Comparison of ENCODE assay signal across 3 cellular contexts in the genomic region with DNA sequence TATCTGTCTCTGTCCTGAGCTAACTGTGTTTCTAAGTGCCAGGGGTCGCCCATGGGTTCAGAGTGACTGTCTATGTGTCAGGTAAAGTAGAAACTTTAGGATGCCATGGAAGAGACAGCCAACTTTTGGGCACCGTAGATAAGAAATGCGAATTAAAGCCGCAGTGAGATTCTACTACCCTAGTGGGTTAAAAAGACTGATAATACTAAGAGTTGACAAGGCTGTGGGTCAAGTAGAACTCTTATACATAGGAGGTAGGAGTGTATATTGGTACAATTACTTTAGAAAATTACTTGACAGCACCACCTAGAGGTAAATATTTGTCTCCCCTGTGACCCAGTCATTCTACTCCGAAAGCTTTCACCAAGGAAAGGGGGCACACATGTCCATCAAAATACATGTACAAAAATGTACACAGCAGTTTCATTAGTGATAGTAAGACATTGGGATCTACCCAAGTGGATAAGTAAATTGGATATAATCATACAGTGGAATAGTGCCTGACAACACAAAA.
TF ChIP-seq lines count a peak whose summit lies in the region.

No MANE protein-coding gene starts in this region.

TF ChIP-seq in SK-N-SH, 30 proteins besides CTCF, POLR2A, EP300 and RAD21 (continued from another document):
- TF ChIP-seq, protein P1, sequence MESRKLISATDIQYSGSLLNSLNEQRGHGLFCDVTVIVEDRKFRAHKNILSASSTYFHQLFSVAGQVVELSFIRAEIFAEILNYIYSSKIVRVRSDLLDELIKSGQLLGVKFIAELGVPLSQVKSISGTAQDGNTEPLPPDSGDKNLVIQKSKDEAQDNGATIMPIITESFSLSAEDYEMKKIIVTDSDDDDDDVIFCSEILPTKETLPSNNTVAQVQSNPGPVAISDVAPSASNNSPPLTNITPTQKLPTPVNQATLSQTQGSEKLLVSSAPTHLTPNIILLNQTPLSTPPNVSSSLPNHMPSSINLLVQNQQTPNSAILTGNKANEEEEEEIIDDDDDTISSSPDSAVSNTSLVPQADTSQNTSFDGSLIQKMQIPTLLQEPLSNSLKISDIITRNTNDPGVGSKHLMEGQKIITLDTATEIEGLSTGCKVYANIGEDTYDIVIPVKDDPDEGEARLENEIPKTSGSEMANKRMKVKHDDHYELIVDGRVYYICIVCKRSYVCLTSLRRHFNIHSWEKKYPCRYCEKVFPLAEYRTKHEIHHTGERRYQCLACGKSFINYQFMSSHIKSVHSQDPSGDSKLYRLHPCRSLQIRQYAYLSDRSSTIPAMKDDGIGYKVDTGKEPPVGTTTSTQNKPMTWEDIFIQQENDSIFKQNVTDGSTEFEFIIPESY (IDR thresholded peaks at IDR 0.05; ENCODE audit: borderline replicate concordance, low read depth) = no peak
- TF ChIP-seq, protein P2, sequence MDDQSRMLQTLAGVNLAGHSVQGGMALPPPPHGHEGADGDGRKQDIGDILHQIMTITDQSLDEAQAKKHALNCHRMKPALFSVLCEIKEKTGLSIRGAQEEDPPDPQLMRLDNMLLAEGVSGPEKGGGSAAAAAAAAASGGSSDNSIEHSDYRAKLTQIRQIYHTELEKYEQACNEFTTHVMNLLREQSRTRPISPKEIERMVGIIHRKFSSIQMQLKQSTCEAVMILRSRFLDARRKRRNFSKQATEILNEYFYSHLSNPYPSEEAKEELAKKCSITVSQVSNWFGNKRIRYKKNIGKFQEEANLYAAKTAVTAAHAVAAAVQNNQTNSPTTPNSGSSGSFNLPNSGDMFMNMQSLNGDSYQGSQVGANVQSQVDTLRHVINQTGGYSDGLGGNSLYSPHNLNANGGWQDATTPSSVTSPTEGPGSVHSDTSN (IDR thresholded peaks at IDR 0.05) = no peak
- TF ChIP-seq NRF1 (IDR thresholded peaks at IDR 0.05; ENCODE audit: low read depth, low read length) (no peak), EZH2phosphoT487 (IDR thresholded peaks at IDR 0.05; ENCODE audit: borderline replicate concordance, low read depth) (no peak), GATA2 (CRISPR knock-in tag; IDR thresholded peaks at IDR 0.05) (no peak), YY1 (IDR thresholded peaks at IDR 0.05; ENCODE audit: low read depth) (no peak), MEF2A (IDR thresholded peaks at IDR 0.05; ENCODE audit: borderline replicate concordance, low read depth) (no peak)
- TF ChIP-seq, protein P3, sequence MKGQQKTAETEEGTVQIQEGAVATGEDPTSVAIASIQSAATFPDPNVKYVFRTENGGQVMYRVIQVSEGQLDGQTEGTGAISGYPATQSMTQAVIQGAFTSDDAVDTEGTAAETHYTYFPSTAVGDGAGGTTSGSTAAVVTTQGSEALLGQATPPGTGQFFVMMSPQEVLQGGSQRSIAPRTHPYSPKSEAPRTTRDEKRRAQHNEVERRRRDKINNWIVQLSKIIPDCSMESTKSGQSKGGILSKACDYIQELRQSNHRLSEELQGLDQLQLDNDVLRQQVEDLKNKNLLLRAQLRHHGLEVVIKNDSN (IDR thresholded peaks at IDR 0.05; ENCODE audit: borderline replicate concordance, low read depth) = no peak
TF ChIP-seq in SK-N-SH: peak in this region for 0.

TF ChIP-seq in SK-N-SH treated with all-trans-retinoic acid at 6 μM for 48 hours, 23 proteins besides CTCF, POLR2A, EP300 and RAD21:
- TF ChIP-seq, protein P4, sequence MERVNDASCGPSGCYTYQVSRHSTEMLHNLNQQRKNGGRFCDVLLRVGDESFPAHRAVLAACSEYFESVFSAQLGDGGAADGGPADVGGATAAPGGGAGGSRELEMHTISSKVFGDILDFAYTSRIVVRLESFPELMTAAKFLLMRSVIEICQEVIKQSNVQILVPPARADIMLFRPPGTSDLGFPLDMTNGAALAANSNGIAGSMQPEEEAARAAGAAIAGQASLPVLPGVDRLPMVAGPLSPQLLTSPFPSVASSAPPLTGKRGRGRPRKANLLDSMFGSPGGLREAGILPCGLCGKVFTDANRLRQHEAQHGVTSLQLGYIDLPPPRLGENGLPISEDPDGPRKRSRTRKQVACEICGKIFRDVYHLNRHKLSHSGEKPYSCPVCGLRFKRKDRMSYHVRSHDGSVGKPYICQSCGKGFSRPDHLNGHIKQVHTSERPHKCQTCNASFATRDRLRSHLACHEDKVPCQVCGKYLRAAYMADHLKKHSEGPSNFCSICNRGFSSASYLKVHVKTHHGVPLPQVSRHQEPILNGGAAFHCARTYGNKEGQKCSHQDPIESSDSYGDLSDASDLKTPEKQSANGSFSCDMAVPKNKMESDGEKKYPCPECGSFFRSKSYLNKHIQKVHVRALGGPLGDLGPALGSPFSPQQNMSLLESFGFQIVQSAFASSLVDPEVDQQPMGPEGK (CRISPR knock-in tag; IDR thresholded peaks at IDR 0.05; ENCODE audit: borderline replicate concordance) = no peak
- TF ChIP-seq, protein P5, sequence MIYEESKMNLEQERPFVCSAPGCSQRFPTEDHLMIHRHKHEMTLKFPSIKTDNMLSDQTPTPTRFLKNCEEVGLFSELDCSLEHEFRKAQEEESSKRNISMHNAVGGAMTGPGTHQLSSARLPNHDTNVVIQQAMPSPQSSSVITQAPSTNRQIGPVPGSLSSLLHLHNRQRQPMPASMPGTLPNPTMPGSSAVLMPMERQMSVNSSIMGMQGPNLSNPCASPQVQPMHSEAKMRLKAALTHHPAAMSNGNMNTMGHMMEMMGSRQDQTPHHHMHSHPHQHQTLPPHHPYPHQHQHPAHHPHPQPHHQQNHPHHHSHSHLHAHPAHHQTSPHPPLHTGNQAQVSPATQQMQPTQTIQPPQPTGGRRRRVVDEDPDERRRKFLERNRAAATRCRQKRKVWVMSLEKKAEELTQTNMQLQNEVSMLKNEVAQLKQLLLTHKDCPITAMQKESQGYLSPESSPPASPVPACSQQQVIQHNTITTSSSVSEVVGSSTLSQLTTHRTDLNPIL (CRISPR knock-in tag; IDR thresholded peaks at IDR 0.05; ENCODE audit: low read depth) = no peak
- no peak for TF ChIP-seq ARNTL (CRISPR knock-in tag; IDR thresholded peaks at IDR 0.05; ENCODE audit: borderline replicate concordance, low read depth)
- TF ChIP-seq TCF4 (CRISPR knock-in tag; IDR thresholded peaks at IDR 0.05; ENCODE audit: borderline replicate concordance) = no peak
- TF ChIP-seq, protein P6, sequence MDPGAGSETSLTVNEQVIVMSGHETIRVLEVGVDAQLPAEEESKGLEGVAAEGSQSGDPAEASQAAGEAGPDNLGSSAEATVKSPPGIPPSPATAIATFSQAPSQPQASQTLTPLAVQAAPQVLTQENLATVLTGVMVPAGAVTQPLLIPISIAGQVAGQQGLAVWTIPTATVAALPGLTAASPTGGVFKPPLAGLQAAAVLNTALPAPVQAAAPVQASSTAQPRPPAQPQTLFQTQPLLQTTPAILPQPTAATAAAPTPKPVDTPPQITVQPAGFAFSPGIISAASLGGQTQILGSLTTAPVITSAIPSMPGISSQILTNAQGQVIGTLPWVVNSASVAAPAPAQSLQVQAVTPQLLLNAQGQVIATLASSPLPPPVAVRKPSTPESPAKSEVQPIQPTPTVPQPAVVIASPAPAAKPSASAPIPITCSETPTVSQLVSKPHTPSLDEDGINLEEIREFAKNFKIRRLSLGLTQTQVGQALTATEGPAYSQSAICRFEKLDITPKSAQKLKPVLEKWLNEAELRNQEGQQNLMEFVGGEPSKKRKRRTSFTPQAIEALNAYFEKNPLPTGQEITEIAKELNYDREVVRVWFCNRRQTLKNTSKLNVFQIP (CRISPR knock-in tag; IDR thresholded peaks at IDR 0.05; ENCODE audit: borderline replicate concordance, low read depth) = no peak
- no peak for TF ChIP-seq OSR1 (CRISPR knock-in tag; IDR thresholded peaks at IDR 0.05)
- TF ChIP-seq ZNF8 (CRISPR knock-in tag; IDR thresholded peaks at IDR 0.05) = no peak
- TF ChIP-seq RARB (CRISPR knock-in tag; IDR thresholded peaks at IDR 0.05) = no peak
- no peak for TF ChIP-seq PPARA (CRISPR knock-in tag; IDR thresholded peaks at IDR 0.05; ENCODE audit: borderline replicate concordance)
- no peak for TF ChIP-seq ESRRG (CRISPR knock-in tag; IDR thresholded peaks at IDR 0.05)
- no peak for TF ChIP-seq GLIS3 (CRISPR knock-in tag; IDR thresholded peaks at IDR 0.05)
- TF ChIP-seq, protein P7, sequence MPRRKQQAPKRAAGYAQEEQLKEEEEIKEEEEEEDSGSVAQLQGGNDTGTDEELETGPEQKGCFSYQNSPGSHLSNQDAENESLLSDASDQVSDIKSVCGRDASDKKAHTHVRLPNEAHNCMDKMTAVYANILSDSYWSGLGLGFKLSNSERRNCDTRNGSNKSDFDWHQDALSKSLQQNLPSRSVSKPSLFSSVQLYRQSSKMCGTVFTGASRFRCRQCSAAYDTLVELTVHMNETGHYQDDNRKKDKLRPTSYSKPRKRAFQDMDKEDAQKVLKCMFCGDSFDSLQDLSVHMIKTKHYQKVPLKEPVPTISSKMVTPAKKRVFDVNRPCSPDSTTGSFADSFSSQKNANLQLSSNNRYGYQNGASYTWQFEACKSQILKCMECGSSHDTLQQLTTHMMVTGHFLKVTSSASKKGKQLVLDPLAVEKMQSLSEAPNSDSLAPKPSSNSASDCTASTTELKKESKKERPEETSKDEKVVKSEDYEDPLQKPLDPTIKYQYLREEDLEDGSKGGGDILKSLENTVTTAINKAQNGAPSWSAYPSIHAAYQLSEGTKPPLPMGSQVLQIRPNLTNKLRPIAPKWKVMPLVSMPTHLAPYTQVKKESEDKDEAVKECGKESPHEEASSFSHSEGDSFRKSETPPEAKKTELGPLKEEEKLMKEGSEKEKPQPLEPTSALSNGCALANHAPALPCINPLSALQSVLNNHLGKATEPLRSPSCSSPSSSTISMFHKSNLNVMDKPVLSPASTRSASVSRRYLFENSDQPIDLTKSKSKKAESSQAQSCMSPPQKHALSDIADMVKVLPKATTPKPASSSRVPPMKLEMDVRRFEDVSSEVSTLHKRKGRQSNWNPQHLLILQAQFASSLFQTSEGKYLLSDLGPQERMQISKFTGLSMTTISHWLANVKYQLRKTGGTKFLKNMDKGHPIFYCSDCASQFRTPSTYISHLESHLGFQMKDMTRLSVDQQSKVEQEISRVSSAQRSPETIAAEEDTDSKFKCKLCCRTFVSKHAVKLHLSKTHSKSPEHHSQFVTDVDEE (CRISPR knock-in tag; IDR thresholded peaks at IDR 0.05) = no peak

TF ChIP-seq in H1, 55 proteins besides CTCF, POLR2A, EP300 and RAD21 (continued from another document):
- no peak for TF ChIP-seq TCF12 (IDR thresholded peaks at IDR 0.05; ENCODE audit: low read depth, low read length)
